8 cellular contexts compared by ENCODE assay signal in genomic region chr6:165850434-165851019, GRCh38.
DNase-seq lines count a peak whose midpoint lies in the region; ATAC-seq and TF ChIP-seq lines count a peak whose summit lies in the region.

No MANE protein-coding gene starts in this region.

- TF ChIP-seq CTCF in DND-41 (IDR thresholded peaks at IDR 0.05; ENCODE audit: borderline replicate concordance, extremely low read depth, low read length, poor library complexity, severe bottlenecking): peak; percentile 94

- H2AFZ ChIP-seq in DND-41 (ENCODE audit: low read depth, low read length): no peak overlapping the region

- 0 out of 2 replicates have a peak overlapping the region, but pooled peaks have one; percentile 1 for H3K4me2 ChIP-seq in DND-41 (ENCODE audit: insufficient read depth, low read length)

- POLR2A ChIA-PET in activated naive CD8-positive, alpha-beta T cell treated with anti-CD3 and anti-CD28 coated beads, Interleukin-2, amount 10 ng/mL, durations not matched to agents 7 days and 5 days (lab: Charles Lee): no interaction called here

- H3K4me3 ChIP-seq in DND-41 (ENCODE audit: low read depth in 1 of 2, low read length in 2 of 2): no peak overlapping the region

- H3K27ac Mint-ChIP-seq in activated naive CD8-positive, alpha-beta T cell treated with anti-CD3 and anti-CD28 coated beads, Interleukin-2, amount 10 ng/mL, durations not matched to agents 7 days and 5 days: no peak overlapping the region

- H3K36me3 ChIP-seq in DND-41 (ENCODE audit: insufficient read depth, low read length): no peaks in the 10 kb centered on the region

- no peak overlapping the region for H3K4me3 Mint-ChIP-seq in activated naive CD8-positive, alpha-beta T cell treated with anti-CD3 and anti-CD28 coated beads, Interleukin-2, amount 10 ng/mL, durations not matched to agents 7 days and 5 days

- no peaks in the 10 kb centered on the region for H3K36me3 Mint-ChIP-seq in activated naive CD8-positive, alpha-beta T cell treated with anti-CD3 and anti-CD28 coated beads, Interleukin-2, amount 10 ng/mL, durations not matched to agents 7 days and 5 days

- H3K79me2 ChIP-seq in DND-41 (ENCODE audit: insufficient read depth, low read length): no peaks in the 10 kb centered on the region

- ATAC-seq in DND-41 (ENCODE audit: insufficient read depth, low read depth) (peak; percentile 80), GM21367 (IDR thresholded peaks at IDR 0.05; ENCODE audit: unreplicated experiment) (peak; percentile 92), left cardiac atrium (peak; percentile 70 to 71)
- ATAC-seq in activated naive CD8-positive, alpha-beta T cell treated with anti-CD3 and anti-CD28 coated beads, Interleukin-2, amount 10 ng/mL, durations not matched to agents 7 days and 5 days (ENCODE audit: low read depth): no peak

- no peaks in the 10 kb centered on the region for H3K9me3 ChIP-seq in DND-41 (ENCODE audit: insufficient read depth, low read length, severe bottlenecking)

- intact Hi-C loops in left cardiac atrium (cut with DNase I): loop anchor here (1.0 to 10.0 kb wide), 4 partner anchors 121 to 410 kb away; no protein-coding TSS in a partner anchor

- H3K27me3 Mint-ChIP-seq in activated naive CD8-positive, alpha-beta T cell treated with anti-CD3 and anti-CD28 coated beads, Interleukin-2, amount 10 ng/mL, durations not matched to agents 7 days and 5 days: peaks cover 50% of the 10 kb centered on the region

- in situ Hi-C loops in SK-MEL-5 (cut with HindIII; ENCODE audit: low pct_unique_long_range_greater_than_20kb, low sequenced_read_pairs): no loop called here

- no peaks in the 10 kb centered on the region for H3K27me3 ChIP-seq in DND-41 (ENCODE audit: insufficient read depth, low read length, poor library complexity)

- H3K4me1 ChIP-seq in DND-41 (ENCODE audit: insufficient read depth, low read length): peaks cover 10% of the 10 kb centered on the region

- H3K9me3 Mint-ChIP-seq in activated naive CD8-positive, alpha-beta T cell treated with anti-CD3 and anti-CD28 coated beads, Interleukin-2, amount 10 ng/mL, durations not matched to agents 7 days and 5 days: no peaks in the 10 kb centered on the region

- no peaks in the 10 kb centered on the region for H3K4me1 Mint-ChIP-seq in activated naive CD8-positive, alpha-beta T cell treated with anti-CD3 and anti-CD28 coated beads, Interleukin-2, amount 10 ng/mL, durations not matched to agents 7 days and 5 days

- H3K9ac ChIP-seq in DND-41 (ENCODE audit: low read depth, low read length): no peak overlapping the region

- DNase-seq in DND-41: peak; percentile 72
- peak; percentile 43 for DNase-seq in HT1080 (ENCODE audit: low read depth)
- peak; percentile 55 for DNase-seq in SK-MEL-5 (ENCODE audit: low read depth, low spot score)
- DNase-seq in activated naive CD8-positive, alpha-beta T cell treated with anti-CD3 and anti-CD28 coated beads, Interleukin-2, amount 10 ng/mL, durations not matched to agents 7 days and 5 days: peak; percentile 60
- DNase-seq in left cardiac atrium: peak; percentile 73
- peak; percentile 34 for DNase-seq in renal cortical epithelial cell (ENCODE audit: low read depth)
- DNase-seq in GF-D8 (lab: John Stamatoyannopoulos, UW): no peak

- H3K27ac ChIP-seq in DND-41 (ENCODE audit: low read length): no peak overlapping the region

- H4K20me1 ChIP-seq in DND-41 (ENCODE audit: insufficient read depth, low read length): no peaks in the 10 kb centered on the region
